ENCODE assay signal across 1 cellular context in the genomic region with DNA sequence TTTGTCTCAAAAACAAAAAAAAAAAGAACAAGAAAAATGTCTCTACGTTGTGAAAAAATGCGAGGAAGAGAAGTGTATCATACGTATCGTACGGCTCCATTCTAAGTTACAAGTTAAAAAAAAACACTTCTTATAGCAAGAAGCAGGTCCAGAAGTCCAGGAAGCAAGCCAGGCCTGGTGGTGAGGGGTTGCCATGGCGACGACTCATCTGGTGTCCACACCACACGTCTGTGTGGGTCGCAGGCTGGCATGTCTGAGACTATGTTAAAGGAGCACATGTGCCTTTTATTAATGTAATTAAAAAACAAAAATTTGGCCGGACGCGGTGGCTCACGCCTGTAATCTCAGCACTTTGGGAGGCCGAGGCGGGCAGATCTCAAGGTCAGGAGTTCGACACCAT.
TF ChIP-seq lines count a peak whose summit lies in the region.

No MANE protein-coding gene starts in this region.

TF ChIP-seq in HepG2, 621 proteins besides CTCF, POLR2A, EP300 and RAD21:
- TF ChIP-seq RFX3 (CRISPR knock-in tag; IDR thresholded peaks at IDR 0.05) (peak; percentile 79), RXRA (CRISPR knock-in tag; IDR thresholded peaks at IDR 0.05) (no peak), NKX3-1 (CRISPR knock-in tag; IDR thresholded peaks at IDR 0.05) (no peak), SAP130 (CRISPR knock-in tag; IDR thresholded peaks at IDR 0.05; ENCODE audit: low read depth) (0 out of 2 replicates have a peak, but pooled peaks have one; percentile 12), YEATS2 (CRISPR knock-in tag; IDR thresholded peaks at IDR 0.05; ENCODE audit: borderline replicate concordance) (no peak), RFX1 (IDR thresholded peaks at IDR 0.05) (peak; percentile 75), MED8 (CRISPR knock-in tag; IDR thresholded peaks at IDR 0.05; ENCODE audit: insufficient replicate concordance) (no peak), MXI1 (IDR thresholded peaks at IDR 0.05; ENCODE audit: borderline replicate concordance, low read depth, low read length) (peak; percentile 74; the same call in 1 of the 3 replicates), ZKSCAN5 (CRISPR knock-in tag; IDR thresholded peaks at IDR 0.05) (no peak), MYNN (CRISPR knock-in tag; IDR thresholded peaks at IDR 0.05; ENCODE audit: low read depth) (no peak)
- TF ChIP-seq, protein P1, sequence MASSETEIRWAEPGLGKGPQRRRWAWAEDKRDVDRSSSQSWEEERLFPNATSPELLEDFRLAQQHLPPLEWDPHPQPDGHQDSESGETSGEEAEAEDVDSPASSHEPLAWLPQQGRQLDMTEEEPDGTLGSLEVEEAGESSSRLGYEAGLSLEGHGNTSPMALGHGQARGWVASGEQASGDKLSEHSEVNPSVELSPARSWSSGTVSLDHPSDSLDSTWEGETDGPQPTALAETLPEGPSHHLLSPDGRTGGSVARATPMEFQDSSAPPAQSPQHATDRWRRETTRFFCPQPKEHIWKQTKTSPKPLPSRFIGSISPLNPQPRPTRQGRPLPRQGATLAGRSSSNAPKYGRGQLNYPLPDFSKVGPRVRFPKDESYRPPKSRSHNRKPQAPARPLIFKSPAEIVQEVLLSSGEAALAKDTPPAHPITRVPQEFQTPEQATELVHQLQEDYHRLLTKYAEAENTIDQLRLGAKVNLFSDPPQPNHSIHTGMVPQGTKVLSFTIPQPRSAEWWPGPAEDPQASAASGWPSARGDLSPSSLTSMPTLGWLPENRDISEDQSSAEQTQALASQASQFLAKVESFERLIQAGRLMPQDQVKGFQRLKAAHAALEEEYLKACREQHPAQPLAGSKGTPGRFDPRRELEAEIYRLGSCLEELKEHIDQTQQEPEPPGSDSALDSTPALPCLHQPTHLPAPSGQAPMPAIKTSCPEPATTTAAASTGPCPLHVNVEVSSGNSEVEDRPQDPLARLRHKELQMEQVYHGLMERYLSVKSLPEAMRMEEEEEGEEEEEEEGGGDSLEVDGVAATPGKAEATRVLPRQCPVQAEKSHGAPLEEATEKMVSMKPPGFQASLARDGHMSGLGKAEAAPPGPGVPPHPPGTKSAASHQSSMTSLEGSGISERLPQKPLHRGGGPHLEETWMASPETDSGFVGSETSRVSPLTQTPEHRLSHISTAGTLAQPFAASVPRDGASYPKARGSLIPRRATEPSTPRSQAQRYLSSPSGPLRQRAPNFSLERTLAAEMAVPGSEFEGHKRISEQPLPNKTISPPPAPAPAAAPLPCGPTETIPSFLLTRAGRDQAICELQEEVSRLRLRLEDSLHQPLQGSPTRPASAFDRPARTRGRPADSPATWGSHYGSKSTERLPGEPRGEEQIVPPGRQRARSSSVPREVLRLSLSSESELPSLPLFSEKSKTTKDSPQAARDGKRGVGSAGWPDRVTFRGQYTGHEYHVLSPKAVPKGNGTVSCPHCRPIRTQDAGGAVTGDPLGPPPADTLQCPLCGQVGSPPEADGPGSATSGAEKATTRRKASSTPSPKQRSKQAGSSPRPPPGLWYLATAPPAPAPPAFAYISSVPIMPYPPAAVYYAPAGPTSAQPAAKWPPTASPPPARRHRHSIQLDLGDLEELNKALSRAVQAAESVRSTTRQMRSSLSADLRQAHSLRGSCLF (CRISPR knock-in tag; IDR thresholded peaks at IDR 0.05; ENCODE audit: borderline replicate concordance) = no peak
- TF ChIP-seq, protein P2, sequence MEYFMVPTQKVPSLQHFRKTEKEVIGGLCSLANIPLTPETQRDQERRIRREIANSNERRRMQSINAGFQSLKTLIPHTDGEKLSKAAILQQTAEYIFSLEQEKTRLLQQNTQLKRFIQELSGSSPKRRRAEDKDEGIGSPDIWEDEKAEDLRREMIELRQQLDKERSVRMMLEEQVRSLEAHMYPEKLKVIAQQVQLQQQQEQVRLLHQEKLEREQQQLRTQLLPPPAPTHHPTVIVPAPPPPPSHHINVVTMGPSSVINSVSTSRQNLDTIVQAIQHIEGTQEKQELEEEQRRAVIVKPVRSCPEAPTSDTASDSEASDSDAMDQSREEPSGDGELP (IDR thresholded peaks at IDR 0.05; ENCODE audit: borderline replicate concordance, low read depth) = peak; percentile 16; the same call in 1 of the 2 replicates
TF ChIP-seq in HepG2: peak in this region for 5.
